Comparison of ENCODE assay signal across 4 cellular contexts in genomic region chr21:30590297-30590696, GRCh38. TPM values are rescaled to one million over a fixed set of nuclear protein-coding genes. Genes with fewer than 3 reads are reported as not detected.
"Had no signal": no experiment of that assay in that cellular context is flagged by ENCODE, and none has a peak within 500 bp of the region (broad histone marks: within the 10 kb centered on the region; RNA-seq: fewer than 3 reads in every experiment).

TSS of gene KRTAP22-2 (minus strand) at chr21:30590397.

- H3K4me3 ChIP-seq: GM12878 had no signal

- DNase-seq: GDM1, GF-D8 had no signal

RNA-seq across cellular contexts. Expression of gene KRTAP22-2, which starts in this region (rescaled TPM):
- total RNA-seq: G401, GM12878 had no signal
- polyA plus RNA-seq: GM12878 had no signal
